In the genomic region with DNA sequence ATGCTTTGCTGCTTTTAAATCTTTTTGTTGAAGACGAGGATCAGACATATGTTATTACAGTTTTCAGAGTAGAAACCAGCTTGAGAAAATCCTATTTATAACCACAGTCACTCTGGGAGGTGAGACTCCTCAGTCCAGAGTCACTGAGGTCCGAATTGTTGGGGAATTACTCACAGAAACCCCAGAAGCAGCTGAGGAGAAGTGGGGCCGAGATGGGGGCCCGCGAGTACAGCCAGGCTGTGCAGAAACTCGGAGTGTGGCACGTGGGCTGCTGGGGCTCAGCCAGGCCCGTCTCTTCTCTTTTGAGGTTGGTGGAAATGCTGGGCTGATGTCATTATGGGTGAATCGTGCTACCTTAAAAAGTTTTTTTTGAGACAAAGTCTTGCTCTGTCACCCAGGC, we compare ENCODE assay signal across 1 cellular context.
TF ChIP-seq lines count a peak whose summit lies in the region.

No MANE protein-coding gene starts in this region.

TF ChIP-seq in IMR-90, 13 proteins besides CTCF, POLR2A, EP300 and RAD21:
- TF ChIP-seq FOS (IDR thresholded peaks at IDR 0.05; ENCODE audit: low read depth, low read length) (0 out of 2 replicates have a peak, but pooled peaks have one; percentile 1), NFE2L2 (IDR thresholded peaks at IDR 0.05; ENCODE audit: low read depth, low read length) (no peak), BHLHE40 (IDR thresholded peaks at IDR 0.05; ENCODE audit: low read depth, low read length) (peak; percentile 82), CHD1 (IDR thresholded peaks at IDR 0.05; ENCODE audit: low read depth, low read length) (no peak), MAFK (IDR thresholded peaks at IDR 0.05; ENCODE audit: low read depth, low read length) (no peak)
- TF ChIP-seq, protein P1, sequence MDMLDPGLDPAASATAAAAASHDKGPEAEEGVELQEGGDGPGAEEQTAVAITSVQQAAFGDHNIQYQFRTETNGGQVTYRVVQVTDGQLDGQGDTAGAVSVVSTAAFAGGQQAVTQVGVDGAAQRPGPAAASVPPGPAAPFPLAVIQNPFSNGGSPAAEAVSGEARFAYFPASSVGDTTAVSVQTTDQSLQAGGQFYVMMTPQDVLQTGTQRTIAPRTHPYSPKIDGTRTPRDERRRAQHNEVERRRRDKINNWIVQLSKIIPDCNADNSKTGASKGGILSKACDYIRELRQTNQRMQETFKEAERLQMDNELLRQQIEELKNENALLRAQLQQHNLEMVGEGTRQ (IDR thresholded peaks at IDR 0.05; ENCODE audit: low read depth, low read length): peak; percentile 74; the same call in 1 of the 2 replicates
